In genomic region chr5:116563909-116564308, GRCh38 we compare ENCODE assay signal across 26 cellular contexts. TPM values are rescaled to one million over a fixed set of nuclear protein-coding genes. Genes with fewer than 3 reads are reported as not detected.
A peak's percentile ranks its signal among the peaks of the same experiment; 100 is the strongest.
DNase-seq lines count a peak whose midpoint lies in the region; ATAC-seq, FAIRE-seq and TF ChIP-seq lines count a peak whose summit lies in the region.
"Had no signal": no experiment of that assay in that cellular context is flagged by ENCODE, and none has a peak within 500 bp of the region (broad histone marks: within the 10 kb centered on the region; RNA-seq: fewer than 3 reads in every experiment).

No MANE protein-coding gene starts in this region.

- TF ChIP-seq CTCF in glutamatergic neuron (IDR thresholded peaks at IDR 0.05; ENCODE audit: partially characterized antibody, unreplicated experiment) (no peak), psoas muscle (IDR thresholded peaks at IDR 0.05) (no peak), A673 (conservative IDR thresholded peaks at IDR 0.05; ENCODE audit: low read depth, low read length) (no peak), GM13976 (IDR thresholded peaks at IDR 0.05; ENCODE audit: borderline replicate concordance, control extremely low read depth, extremely low read depth, insufficient read depth, missing control alignments) (no peak)

- H3K36me3 ChIP-seq in psoas muscle (ENCODE audit: insufficient read depth in 1 of 2, low read depth in 1 of 2) (no peaks in the 10 kb centered on the region), A673 (ENCODE audit: insufficient read depth, low read length, poor library complexity, severe bottlenecking) (no peaks in the 10 kb centered on the region)
- H3K36me3 ChIP-seq: BE2C, MG63 had no signal

- H3K4me1 ChIP-seq in psoas muscle (peaks cover 19% of the 10 kb centered on the region), A673 (ENCODE audit: insufficient read depth, low read length, poor library complexity, severe bottlenecking) (no peaks in the 10 kb centered on the region)

- no peak for ATAC-seq in psoas muscle
- ATAC-seq in GM21619 (IDR thresholded peaks at IDR 0.05; ENCODE audit: unreplicated experiment): no peak
- ATAC-seq in HG03442 (IDR thresholded peaks at IDR 0.05; ENCODE audit: unreplicated experiment): no peak

- in situ Hi-C loops in GM13976 (cut with MboI; ENCODE audit: low sequenced_read_pairs, unreplicated experiment): no loop called here

- peaks cover 5% of the 10 kb centered on the region for H3K9me3 Mint-ChIP-seq in glutamatergic neuron (ENCODE audit: unreplicated experiment)
- H3K9me3 Mint-ChIP-seq: CD4-positive, CD25-positive, alpha-beta regulatory T cell had no signal

- 38 to 65% (median 48%) methylated on average over 5 of the region's 5 CpGs for WGBS in psoas muscle, 3 donors

- intact Hi-C loops in psoas muscle (cut with DNase I) (no loop called here), A673 (cut with micrococcal nuclease; ENCODE audit: unreplicated experiment) (no loop called here)

- no peaks in the 10 kb centered on the region for H3K36me3 Mint-ChIP-seq in glutamatergic neuron (ENCODE audit: unreplicated experiment)
- H3K36me3 Mint-ChIP-seq: CD4-positive, CD25-positive, alpha-beta regulatory T cell had no signal

- H3K27me3 Mint-ChIP-seq in glutamatergic neuron (ENCODE audit: unreplicated experiment): peaks cover under 1% of the 10 kb centered on the region

- peak; percentile 60 for FAIRE-seq in GM19239 (lab: Jason Lieb, UNC)
- FAIRE-seq: GM12878 had no signal

- CTCF ChIA-PET in A673 (lab: Charles Lee): no interaction called here

- H3K27ac ChIP-seq in psoas muscle: no peak overlapping the region
- no peak overlapping the region for H3K27ac ChIP-seq in A673 (ENCODE audit: low read depth, low read length, poor library complexity, severe bottlenecking)
- H3K27ac ChIP-seq: HL-60, SK-N-MC had no signal

- H3K27me3 ChIP-seq in psoas muscle (ENCODE audit: insufficient read depth in 3 of 3, low read length in 2 of 3): peaks cover 0 to 2% (median 0%) of the 10 kb centered on the region in 3 donors
- H3K27me3 ChIP-seq in A673 (replicated peaks; ENCODE audit: insufficient read depth, low read depth, low read length, poor library complexity): no peaks in the 10 kb centered on the region
- H3K27me3 ChIP-seq: BE2C had no signal

- POLR2A ChIA-PET in A673 (lab: Charles Lee; ENCODE audit: low non-redundant PET): no interaction called here

- H3K9me3 ChIP-seq in psoas muscle: no peaks in the 10 kb centered on the region
- H3K9me3 ChIP-seq in A673 (ENCODE audit: low read depth, low read length, poor library complexity, severe bottlenecking): no peaks in the 10 kb centered on the region
- H3K9me3 ChIP-seq: BE2C, MG63 had no signal

- peak overlapping the region; percentile 72 for H3K27ac Mint-ChIP-seq in glutamatergic neuron (ENCODE audit: unreplicated experiment)
- H3K27ac Mint-ChIP-seq: CD4-positive, CD25-positive, alpha-beta regulatory T cell had no signal

- peak overlapping the region; percentile 82 for H3K4me3 Mint-ChIP-seq in glutamatergic neuron (ENCODE audit: unreplicated experiment)
- H3K4me3 Mint-ChIP-seq: CD4-positive, CD25-positive, alpha-beta regulatory T cell had no signal

- H3K4me3 ChIP-seq in psoas muscle (peak overlapping the region; percentile 27), A673 (ENCODE audit: low read depth, low read length, poor library complexity, severe bottlenecking) (no peak overlapping the region)
- H3K4me3 ChIP-seq: GM12878, MG63, SK-N-MC had no signal

- DNase-seq in GM19239 (ENCODE audit: insufficient read length, low spot score): no peak
- DNase-seq in NCI-H69 (lab: John Stamatoyannopoulos, UW): peak; percentile 85
- no peak for DNase-seq in glutamatergic neuron
- no peak for DNase-seq in psoas muscle
- no peak for DNase-seq in A673 (ENCODE audit: low spot score)
- DNase-seq in GM13976 (ENCODE audit: low spot score): no peak
- DNase-seq: BE2C; CD4-positive, CD25-positive, alpha-beta regulatory T cell; COR-L47; DMS 273 treated with DMSO at 0.1 percent for 48 hours; GF-D8; H7; Kasumi-1; MG63; NCI-H1048; NCI-H1436; NCI-H1930; NCI-H446 treated with DMSO at 0.1 percent for 48 hours; NCI-H748 treated with DMSO at 0.1 percent for 48 hours; SHP77 had no signal

- peaks cover 75% of the 10 kb centered on the region for H3K4me1 Mint-ChIP-seq in glutamatergic neuron (ENCODE audit: low read depth, unreplicated experiment)
- H3K4me1 Mint-ChIP-seq: CD4-positive, CD25-positive, alpha-beta regulatory T cell had no signal

- BruUV-seq in A673 (replicated peaks; lab: Mats Ljungman, UMichigan): no TSS peak

RNA-seq across cellular contexts. Expression of gene SEMA6A, which starts 10.7 kb away (rescaled TPM):
- total RNA-seq in glutamatergic neuron (ENCODE audit: unreplicated experiment): 424 TPM
- total RNA-seq in psoas muscle: 1 to 10 TPM; 3.1 to 7.6 (median 4.3) TPM
- 1 to 10 TPM; 1.1 to 1.5 (median 1.5) TPM for polyA plus RNA-seq in psoas muscle
- total RNA-seq in A673 (2021): 10.6 and 13.5 TPM in 2 replicates
- total RNA-seq: CD4-positive, CD25-positive, alpha-beta regulatory T cell; OCI-LY7 had no signal

Comparison
In these comparisons a context has a peak if more than half of its experiments do, and no peak if none do; other contexts are left out.
1. RNA of gene SEMA6A, which starts 10.7 kb away (total RNA-seq): 424 TPM in glutamatergic neuron (single experiment); 10.6 to 13.5 TPM in A673 and 3.1 to 7.6 TPM in psoas muscle; every median in the first group is over 10 times any median in the second.